In genomic region chr11:76164081-76164480, GRCh38 we compare ENCODE assay signal across 14 cellular contexts. TPM values are rescaled to one million over a fixed set of nuclear protein-coding genes. Genes with fewer than 3 reads are reported as not detected.
DNase-seq lines count a peak whose midpoint lies in the region; ATAC-seq and TF ChIP-seq lines count a peak whose summit lies in the region.
"Had no signal": no experiment of that assay in that cellular context is flagged by ENCODE, and none has a peak within 500 bp of the region (broad histone marks: within the 10 kb centered on the region; RNA-seq: fewer than 3 reads in every experiment).

No MANE protein-coding gene starts in this region.

- no peak overlapping the region for H3K4me3 ChIP-seq in heart right ventricle
- H3K4me3 ChIP-seq in WERI-Rb-1 (ENCODE audit: low read depth, low read length), result no peak overlapping the region
- H3K4me3 ChIP-seq in body of pancreas, result no peak overlapping the region
- H3K4me3 ChIP-seq: BLaER1 treated with 17β-estradiol and CSF1 and Interleukin-3, amounts not matched to agents 10 nM and 100 nM had no signal

- no peaks in the 10 kb centered on the region for H3K9me3 Mint-ChIP-seq in nephron progenitor cell
- H3K9me3 Mint-ChIP-seq in stimulated activated memory B cell treated with anti-CD40 and anti-IgM and Interleukin-4, amounts not matched to agents 10 μg/mL and 1 μg/mL and 100 μg/mL, for 72 hours, result peaks cover 3% of the 10 kb centered on the region
- H3K9me3 Mint-ChIP-seq: CD4-positive, alpha-beta T cell had no signal

- H3K27me3 ChIP-seq in heart right ventricle, result no peaks in the 10 kb centered on the region
- H3K27me3 ChIP-seq in WERI-Rb-1 (ENCODE audit: insufficient read depth, low read depth, severe bottlenecking), result no peaks in the 10 kb centered on the region
- H3K27me3 ChIP-seq in body of pancreas, result no peaks in the 10 kb centered on the region
- H3K27me3 ChIP-seq: BLaER1 treated with 17β-estradiol and CSF1 and Interleukin-3, amounts not matched to agents 10 nM and 100 nM had no signal

- H3K4me1 ChIP-seq in heart right ventricle (peaks cover 0 to 26% (median 17%) of the 10 kb centered on the region in 9 donors), body of pancreas (peaks cover 34% of the 10 kb centered on the region)

- TF ChIP-seq CTCF in heart right ventricle (IDR thresholded peaks at IDR 0.05) (no peak), WERI-Rb-1 (IDR thresholded peaks at IDR 0.05; ENCODE audit: low read depth, low read length) (no peak), nephron progenitor cell (IDR thresholded peaks at IDR 0.05) (no peak), body of pancreas (IDR thresholded peaks at IDR 0.05) (no peak)

- no peaks in the 10 kb centered on the region for H3K9me3 ChIP-seq in heart right ventricle
- H3K9me3 ChIP-seq in WERI-Rb-1 (ENCODE audit: severe bottlenecking), result no peaks in the 10 kb centered on the region
- H3K9me3 ChIP-seq in body of pancreas, result no peaks in the 10 kb centered on the region
- H3K9me3 ChIP-seq: BLaER1 treated with 17β-estradiol and CSF1 and Interleukin-3, amounts not matched to agents 10 nM and 100 nM had no signal

- ATAC-seq in Right ventricle myocardium inferior (no peak), heart right ventricle (no peak), body of pancreas (no peak), HG02852 (IDR thresholded peaks at IDR 0.05; ENCODE audit: unreplicated experiment) (no peak), GM19397 (IDR thresholded peaks at IDR 0.05; ENCODE audit: unreplicated experiment) (no peak)
- no peak for ATAC-seq in stimulated activated memory B cell treated with anti-CD40 and anti-IgM and Interleukin-4, amounts not matched to agents 10 μg/mL and 1 μg/mL and 100 μg/mL, for 72 hours
- ATAC-seq: HCT116 had no signal

- intact Hi-C loops in Right ventricle myocardium inferior (cut with DNase I) (no loop called here), heart right ventricle (cut with DNase I) (loop anchor here in 1 of 10 donors (10.0 kb wide), 1 partner anchor 369 kb away; no protein-coding TSS in a partner anchor), body of pancreas (cut with DNase I) (no loop called here)

- H3K36me3 ChIP-seq in heart right ventricle (no peaks in the 10 kb centered on the region), WERI-Rb-1 (no peaks in the 10 kb centered on the region), body of pancreas (replicated peaks in 1 of 2; ENCODE audit: insufficient read depth in 1 of 2, low read depth in 2 of 2) (no peaks in the 10 kb centered on the region)
- H3K36me3 ChIP-seq: BLaER1 treated with 17β-estradiol and CSF1 and Interleukin-3, amounts not matched to agents 10 nM and 100 nM had no signal

- no peak for TF ChIP-seq POLR2A in body of pancreas (IDR thresholded peaks at IDR 0.05)

- H3K27ac Mint-ChIP-seq in nephron progenitor cell, result peak overlapping the region; percentile 75
- H3K27ac Mint-ChIP-seq in stimulated activated memory B cell treated with anti-CD40 and anti-IgM and Interleukin-4, amounts not matched to agents 10 μg/mL and 1 μg/mL and 100 μg/mL, for 72 hours, result peak overlapping the region; percentile 60
- H3K27ac Mint-ChIP-seq: CD4-positive, alpha-beta T cell had no signal

- DNase-seq in Right ventricle myocardium inferior (ENCODE audit: missing footprints) (peak; percentile 27), heart right ventricle (no peak), WERI-Rb-1 (no peak), nephron progenitor cell (no peak), body of pancreas (no peak)
- DNase-seq: ACHN; Calu3; CD4-positive, alpha-beta T cell; DMS 273 treated with DMSO at 0.1 percent for 48 hours had no signal

- H3K4me3 Mint-ChIP-seq in nephron progenitor cell, result no peak overlapping the region
- no peak overlapping the region for H3K4me3 Mint-ChIP-seq in stimulated activated memory B cell treated with anti-CD40 and anti-IgM and Interleukin-4, amounts not matched to agents 10 μg/mL and 1 μg/mL and 100 μg/mL, for 72 hours
- H3K4me3 Mint-ChIP-seq: CD4-positive, alpha-beta T cell had no signal

- peaks cover 35% of the 10 kb centered on the region for H3K27me3 Mint-ChIP-seq in nephron progenitor cell (ENCODE audit: low read depth, poor library complexity)
- peaks cover 51% of the 10 kb centered on the region for H3K27me3 Mint-ChIP-seq in stimulated activated memory B cell treated with anti-CD40 and anti-IgM and Interleukin-4, amounts not matched to agents 10 μg/mL and 1 μg/mL and 100 μg/mL, for 72 hours
- H3K27me3 Mint-ChIP-seq: CD4-positive, alpha-beta T cell had no signal

- H3K4me1 Mint-ChIP-seq in nephron progenitor cell, result peaks cover 20% of the 10 kb centered on the region
- peaks cover 38% of the 10 kb centered on the region for H3K4me1 Mint-ChIP-seq in stimulated activated memory B cell treated with anti-CD40 and anti-IgM and Interleukin-4, amounts not matched to agents 10 μg/mL and 1 μg/mL and 100 μg/mL, for 72 hours

- H3K27ac ChIP-seq in heart right ventricle, result no peak overlapping the region
- H3K27ac ChIP-seq in WERI-Rb-1, result peak overlapping the region; percentile 91
- no peak overlapping the region for H3K27ac ChIP-seq in body of pancreas
- H3K27ac ChIP-seq: BLaER1 treated with 17β-estradiol and CSF1 and Interleukin-3, amounts not matched to agents 10 nM and 100 nM had no signal

- H3K36me3 Mint-ChIP-seq in nephron progenitor cell (ENCODE audit: low read depth), result no peaks in the 10 kb centered on the region
- no peaks in the 10 kb centered on the region for H3K36me3 Mint-ChIP-seq in stimulated activated memory B cell treated with anti-CD40 and anti-IgM and Interleukin-4, amounts not matched to agents 10 μg/mL and 1 μg/mL and 100 μg/mL, for 72 hours

- WGBS in heart right ventricle, 2 donors, result 88 to 93% methylated on average over 13 of the region's 13 CpGs
- 68 to 88% methylated on average over 7 to 12 of the region's 13 CpGs for WGBS in body of pancreas, 2 donors

RNA-seq across cellular contexts. Expression of gene WNT11, which starts 42.2 kb away (rescaled TPM):
- total RNA-seq in Right ventricle myocardium inferior (18.2 TPM), heart right ventricle (10 to 100 TPM in 1 of 10 donors, 1 to 10 TPM in 9; 5.1 to 12.0 (median 8.1) TPM), body of pancreas (10 to 100 TPM in 1 of 2 donors, 1 to 10 TPM in 1; 4.2 to 23.4 TPM)
- polyA plus RNA-seq in heart right ventricle, result 1 to 10 TPM; 5.3 to 6.7 TPM
- total RNA-seq: Calu3 had no signal
